Comparison of ENCODE assay signal across 3 cellular contexts in genomic region chr6:151867361-151867869, GRCh38. TPM values are rescaled to one million over a fixed set of nuclear protein-coding genes. Genes with fewer than 3 reads are reported as not detected.
"Had no signal": no experiment of that assay in that cellular context is flagged by ENCODE, and none has a peak within 500 bp of the region (broad histone marks: within the 10 kb centered on the region; RNA-seq: fewer than 3 reads in every experiment).

No MANE protein-coding gene starts in this region.

RNA-seq across cellular contexts. Expression of gene ESR1, which starts 59.9 kb away (rescaled TPM):
- total RNA-seq: GM23248, H4, HepG2 had no signal
- polyA plus RNA-seq: HepG2 had no signal
